In genomic region chr5:181189962-181190710, GRCh38 we compare ENCODE assay signal across 1 cellular context.
TF ChIP-seq lines count a peak whose summit lies in the region.

No MANE protein-coding gene starts in this region.

TF ChIP-seq in HEK293, 187 proteins besides CTCF, POLR2A, EP300 and RAD21 (continued from another document):
- TF ChIP-seq ZNF398 (tag by site-specific recombination; IDR thresholded peaks at IDR 0.05) = no peak
- TF ChIP-seq ZNF221 (tag by site-specific recombination; IDR thresholded peaks at IDR 0.05; ENCODE audit: borderline replicate concordance) = no peak
- no peak for TF ChIP-seq KLF16 (tag by site-specific recombination; IDR thresholded peaks at IDR 0.05)
- no peak for TF ChIP-seq ZBTB21 (tag by site-specific recombination; IDR thresholded peaks at IDR 0.05)
- TF ChIP-seq MYNN (tag by site-specific recombination; IDR thresholded peaks at IDR 0.05; ENCODE audit: borderline replicate concordance) = no peak
- TF ChIP-seq ZNF785 (tag by site-specific recombination; IDR thresholded peaks at IDR 0.05) = no peak
- peak; percentile 86 for TF ChIP-seq ZNF423 (tag by site-specific recombination; IDR thresholded peaks at IDR 0.05)
- TF ChIP-seq ZSCAN5A (tag by site-specific recombination; IDR thresholded peaks at IDR 0.05) = no peak
- no peak for TF ChIP-seq ZNF202 (tag by site-specific recombination; IDR thresholded peaks at IDR 0.05; ENCODE audit: borderline replicate concordance)
- no peak for TF ChIP-seq HIC1 (tag by site-specific recombination; IDR thresholded peaks at IDR 0.05)
- no peak for TF ChIP-seq ZNF24 (tag by site-specific recombination; IDR thresholded peaks at IDR 0.05)
- no peak for TF ChIP-seq TCF7L2 (IDR thresholded peaks at IDR 0.05; ENCODE audit: borderline replicate concordance, low read depth, low read length)
- peak; percentile 80 for TF ChIP-seq GLIS2 (tag by site-specific recombination; IDR thresholded peaks at IDR 0.05)
- TF ChIP-seq ZFP69B (tag by site-specific recombination; IDR thresholded peaks at IDR 0.05) = no peak
- TF ChIP-seq ZNF132 (tag by site-specific recombination; IDR thresholded peaks at IDR 0.05; ENCODE audit: borderline replicate concordance) = no peak
- no peak for TF ChIP-seq ZNF148 (tag by site-specific recombination; IDR thresholded peaks at IDR 0.05; ENCODE audit: borderline replicate concordance)
- TF ChIP-seq ZNF140 (tag by site-specific recombination; IDR thresholded peaks at IDR 0.05) = no peak
- no peak for TF ChIP-seq ZNF580 (tag by site-specific recombination; IDR thresholded peaks at IDR 0.05)
- TF ChIP-seq SP2 (tag by site-specific recombination; IDR thresholded peaks at IDR 0.05) = no peak
- no peak for TF ChIP-seq ZNF354C (tag by site-specific recombination; IDR thresholded peaks at IDR 0.05; ENCODE audit: borderline replicate concordance, low read depth)
- TF ChIP-seq ZEB2 (tag by site-specific recombination; IDR thresholded peaks at IDR 0.05) = 0 out of 2 replicates have a peak, but pooled peaks have one; percentile 16
- TF ChIP-seq ZNF76 (tag by site-specific recombination; IDR thresholded peaks at IDR 0.05; ENCODE audit: borderline replicate concordance, low read depth) = no peak
- TF ChIP-seq PRDM2 (tag by site-specific recombination; IDR thresholded peaks at IDR 0.05; ENCODE audit: borderline replicate concordance) = no peak
- no peak for TF ChIP-seq ZBTB26 (tag by site-specific recombination; optimal IDR thresholded peaks at IDR 0.05)
TF ChIP-seq in HEK293: peak in this region for 17.
